27 cellular contexts compared by ENCODE assay signal in the genomic region with DNA sequence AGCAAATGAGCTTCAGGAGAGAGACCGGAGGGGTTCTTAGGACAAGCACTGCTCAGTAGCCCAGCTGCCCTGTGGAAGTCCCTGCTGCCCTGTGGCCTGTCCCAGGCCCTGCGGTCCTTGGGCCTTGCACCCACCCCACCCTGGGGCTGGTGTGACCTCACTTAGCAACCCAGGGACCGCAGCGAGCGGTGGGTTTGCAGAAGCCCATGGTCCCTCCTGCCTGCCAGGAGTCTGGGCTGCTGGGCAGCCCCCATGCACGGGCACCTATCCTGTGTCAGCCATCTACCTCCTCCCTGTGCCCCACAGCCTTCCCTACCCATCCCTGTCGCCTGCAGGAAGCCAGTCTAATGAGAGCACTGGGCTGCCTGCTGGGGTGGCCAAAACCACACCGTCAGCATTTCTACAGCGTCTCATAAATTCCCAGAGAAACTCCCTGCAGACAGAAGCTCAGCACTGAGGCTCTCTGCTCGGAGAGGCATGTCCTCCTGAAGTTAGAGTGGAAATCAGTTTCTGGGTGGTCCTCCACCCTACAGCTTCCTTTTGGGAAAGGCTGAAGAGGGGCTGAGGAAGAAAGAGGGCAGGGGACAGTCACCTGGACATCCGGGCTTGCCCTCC.
DNase-seq lines count a peak whose midpoint lies in the region; ATAC-seq, FAIRE-seq and TF ChIP-seq lines count a peak whose summit lies in the region.
"Had no signal": no experiment of that assay in that cellular context is flagged by ENCODE, and none has a peak within 500 bp of the region (broad histone marks: within the 10 kb centered on the region; RNA-seq: fewer than 3 reads in every experiment).

No MANE protein-coding gene starts in this region.

- POLR2A ChIA-PET in WTC11 (lab: Charles Lee): no interaction called here

- no peaks in the 10 kb centered on the region for H3K4me1 ChIP-seq in kidney (ENCODE audit: control insufficient read depth in 1 of 2, insufficient read depth in 1 of 2, low read depth in 1 of 2, low read length in 2 of 2)
- H3K4me1 ChIP-seq in upper lobe of left lung: no peaks in the 10 kb centered on the region
- H3K4me1 ChIP-seq: Peyer's patch had no signal

- intact Hi-C loops in kidney (cut with DNase I): no loop called here

- TF ChIP-seq POLR2A in upper lobe of left lung (IDR thresholded peaks at IDR 0.05): no peak

- H3K27ac Mint-ChIP-seq in WTC11 (no peak overlapping the region), osteocyte (ENCODE audit: unreplicated experiment) (no peak overlapping the region), immature natural killer cell (no peak overlapping the region)
- H3K27ac Mint-ChIP-seq: activated B cell treated with CpG ODN at 0.5 μM for 24 hours; activated naive CD4-positive, alpha-beta T cell treated with anti-CD3 and anti-CD28 coated beads, Interleukin-2, amount 10 ng/mL, durations not matched to agents 7 days and 5 days; activated T-cell treated with anti-CD3 and anti-CD28 coated beads, Interleukin-2, amount 50 U/mL, for 24 hours; CD4-positive, alpha-beta memory T cell; stimulated activated effector memory CD8-positive, alpha-beta T cell treated with anti-CD3 and anti-CD28 coated beads, Interleukin-12 subunit alpha, Interleukin-12 subunit beta, amount 100 ng/mL, for 72 hours had no signal

- WGBS in upper lobe of left lung, 2 donors: 73 to 83% methylated on average over 7 to 11 of the region's 11 CpGs

- FAIRE-seq in kidney (lab: Jason Lieb, UNC): no peak
- FAIRE-seq: HTR-8/SVneo had no signal

- no peaks in the 10 kb centered on the region for H3K27me3 Mint-ChIP-seq in WTC11 (ENCODE audit: low read depth)
- H3K27me3 Mint-ChIP-seq in osteocyte (ENCODE audit: unreplicated experiment): no peaks in the 10 kb centered on the region
- peaks cover 2 to 4% (median 3%) of the 10 kb centered on the region in 3 donors for H3K27me3 Mint-ChIP-seq in immature natural killer cell (ENCODE audit: low read depth in 3 of 3)
- H3K27me3 Mint-ChIP-seq: activated B cell treated with CpG ODN at 0.5 μM for 24 hours; activated T-cell treated with anti-CD3 and anti-CD28 coated beads, Interleukin-2, amount 50 U/mL, for 24 hours; central memory CD8-positive, alpha-beta T cell had no signal

- CTCF ChIA-PET in WTC11 (lab: Charles Lee): no interaction called here

- H3K9ac ChIP-seq in kidney (ENCODE audit: low read length in 2 of 2): no peak overlapping the region

- no peaks in the 10 kb centered on the region for H3K27me3 ChIP-seq in upper lobe of left lung
- H3K27me3 ChIP-seq: Peyer's patch had no signal

- H3K4me3 ChIP-seq in AG10803 (ENCODE audit: low read length) (no peak overlapping the region), kidney (ENCODE audit: low read length in 2 of 2) (no peak overlapping the region), upper lobe of left lung (no peak overlapping the region)
- H3K4me3 ChIP-seq: left ventricle myocardium inferior, Peyer's patch, thoracic aorta had no signal

- no peaks in the 10 kb centered on the region for H3K36me3 ChIP-seq in kidney (ENCODE audit: control insufficient read depth in 1 of 2, insufficient read depth in 2 of 2, low read length in 2 of 2)
- H3K36me3 ChIP-seq in upper lobe of left lung: no peaks in the 10 kb centered on the region
- H3K36me3 ChIP-seq: left ventricle myocardium inferior, Peyer's patch, thoracic aorta had no signal

- H3K27ac ChIP-seq in kidney (ENCODE audit: low read depth in 2 of 2, low read length in 2 of 2): no peak overlapping the region
- no peak overlapping the region for H3K27ac ChIP-seq in upper lobe of left lung
- H3K27ac ChIP-seq: left ventricle myocardium inferior, Peyer's patch, thoracic aorta had no signal

- H3K4me1 Mint-ChIP-seq in WTC11: peaks cover 18% of the 10 kb centered on the region
- H3K4me1 Mint-ChIP-seq in osteocyte (ENCODE audit: unreplicated experiment): peaks cover 22% of the 10 kb centered on the region
- no peaks in the 10 kb centered on the region for H3K4me1 Mint-ChIP-seq in immature natural killer cell
- H3K4me1 Mint-ChIP-seq: activated B cell treated with CpG ODN at 0.5 μM for 24 hours; activated naive CD4-positive, alpha-beta T cell treated with anti-CD3 and anti-CD28 coated beads, Interleukin-2, amount 10 ng/mL, durations not matched to agents 7 days and 5 days; CD4-positive, alpha-beta memory T cell; central memory CD8-positive, alpha-beta T cell; stimulated activated effector memory CD8-positive, alpha-beta T cell treated with anti-CD3 and anti-CD28 coated beads, Interleukin-12 subunit alpha, Interleukin-12 subunit beta, amount 100 ng/mL, for 72 hours had no signal

- DNase-seq in AG10803 (ENCODE audit: low read depth) (peak; percentile 26), WTC11 (ENCODE audit: low spot score) (no peak), kidney (peak; percentile 61), osteocyte (ENCODE audit: extremely low spot score, unreplicated experiment) (peak; percentile 72), immature natural killer cell (no peak), upper lobe of left lung (no peak)
- DNase-seq: activated B cell treated with CpG ODN at 0.5 μM for 24 hours; activated CD4-positive, alpha-beta T cell treated with anti-CD3 and anti-CD28 coated beads, Interleukin-2, amount 50 U/mL, for 48 hours; activated naive CD4-positive, alpha-beta T cell treated with anti-CD3 and anti-CD28 coated beads, Interleukin-2, amount 10 ng/mL, durations not matched to agents 7 days and 5 days; activated T-cell treated with anti-CD3 and anti-CD28 coated beads, Interleukin-2, amount 50 U/mL, for 24 hours; aorta; CD4-positive, alpha-beta memory T cell; effector CD4-positive, alpha-beta T cell; GDM1; H7; left ventricle myocardium inferior; NCI-H1092 treated with DMSO at 0.1 percent for 48 hours; NCI-H2081 treated with DMSO at 0.1 percent for 48 hours; occipital lobe had no signal

- ATAC-seq in WTC11 (peak; percentile 49; the same call in 1 of the 2 replicates), GM21717 (IDR thresholded peaks at IDR 0.05; ENCODE audit: unreplicated experiment) (no peak), upper lobe of left lung (ENCODE audit: low FRiP score in 2 of 2) (no peak), HG03196 (IDR thresholded peaks at IDR 0.05; ENCODE audit: unreplicated experiment) (no peak)
- ATAC-seq: esophagus mucosa; stimulated activated effector memory CD8-positive, alpha-beta T cell treated with anti-CD3 and anti-CD28 coated beads, Interleukin-12 subunit alpha, Interleukin-12 subunit beta, amount 100 ng/mL, for 72 hours had no signal

- no peaks in the 10 kb centered on the region for H3K36me3 Mint-ChIP-seq in WTC11
- no peaks in the 10 kb centered on the region for H3K36me3 Mint-ChIP-seq in osteocyte (ENCODE audit: unreplicated experiment)
- no peaks in the 10 kb centered on the region for H3K36me3 Mint-ChIP-seq in immature natural killer cell
- H3K36me3 Mint-ChIP-seq: activated naive CD4-positive, alpha-beta T cell treated with anti-CD3 and anti-CD28 coated beads, Interleukin-2, amount 10 ng/mL, durations not matched to agents 7 days and 5 days; CD4-positive, alpha-beta memory T cell; stimulated activated effector memory CD8-positive, alpha-beta T cell treated with anti-CD3 and anti-CD28 coated beads, Interleukin-12 subunit alpha, Interleukin-12 subunit beta, amount 100 ng/mL, for 72 hours had no signal

- peaks cover 16% of the 10 kb centered on the region for H3K9me3 Mint-ChIP-seq in WTC11
- H3K9me3 Mint-ChIP-seq in osteocyte (ENCODE audit: unreplicated experiment): peaks cover 4% of the 10 kb centered on the region
- H3K9me3 Mint-ChIP-seq in immature natural killer cell: no peaks in the 10 kb centered on the region
- H3K9me3 Mint-ChIP-seq: activated B cell treated with CpG ODN at 0.5 μM for 24 hours; activated naive CD4-positive, alpha-beta T cell treated with anti-CD3 and anti-CD28 coated beads, Interleukin-2, amount 10 ng/mL, durations not matched to agents 7 days and 5 days; activated T-cell treated with anti-CD3 and anti-CD28 coated beads, Interleukin-2, amount 50 U/mL, for 24 hours; central memory CD8-positive, alpha-beta T cell; stimulated activated effector memory CD8-positive, alpha-beta T cell treated with anti-CD3 and anti-CD28 coated beads, Interleukin-12 subunit alpha, Interleukin-12 subunit beta, amount 100 ng/mL, for 72 hours had no signal

- TF ChIP-seq EP300 in upper lobe of left lung (IDR thresholded peaks at IDR 0.05): no peak

- TF ChIP-seq CTCF in AG10803 (conservative IDR thresholded peaks at IDR 0.05; ENCODE audit: low read length) (no peak), WTC11 (IDR thresholded peaks at IDR 0.05) (no peak), kidney (IDR thresholded peaks at IDR 0.05; ENCODE audit: borderline replicate concordance, extremely low read depth, insufficient read depth) (no peak), osteocyte (IDR thresholded peaks at IDR 0.05) (no peak), upper lobe of left lung (IDR thresholded peaks at IDR 0.05) (no peak)

- H3K9me3 ChIP-seq in kidney (ENCODE audit: control insufficient read depth in 1 of 2, low read length in 2 of 2) (no peaks in the 10 kb centered on the region), upper lobe of left lung (no peaks in the 10 kb centered on the region)
- H3K9me3 ChIP-seq: left ventricle myocardium inferior, Peyer's patch, thoracic aorta had no signal

- H3K4me3 Mint-ChIP-seq in WTC11 (no peak overlapping the region), osteocyte (ENCODE audit: unreplicated experiment) (no peak overlapping the region), immature natural killer cell (no peak overlapping the region)
- H3K4me3 Mint-ChIP-seq: activated B cell treated with CpG ODN at 0.5 μM for 24 hours; activated naive CD4-positive, alpha-beta T cell treated with anti-CD3 and anti-CD28 coated beads, Interleukin-2, amount 10 ng/mL, durations not matched to agents 7 days and 5 days; activated T-cell treated with anti-CD3 and anti-CD28 coated beads, Interleukin-2, amount 50 U/mL, for 24 hours; CD4-positive, alpha-beta memory T cell; central memory CD8-positive, alpha-beta T cell; stimulated activated effector memory CD8-positive, alpha-beta T cell treated with anti-CD3 and anti-CD28 coated beads, Interleukin-12 subunit alpha, Interleukin-12 subunit beta, amount 100 ng/mL, for 72 hours had no signal

TF ChIP-seq in WTC11, 78 proteins besides CTCF, POLR2A, EP300 and RAD21:
- no peak for TF ChIP-seq GABPB1 (CRISPR knock-in tag; IDR thresholded peaks at IDR 0.05)
- no peak for TF ChIP-seq FOXJ3 (CRISPR knock-in tag; IDR thresholded peaks at IDR 0.05; ENCODE audit: borderline replicate concordance)

Comparison
In these comparisons a context has a peak if more than half of its experiments do, and no peak if none do; other contexts are left out.
1. DNase-seq: peak in AG10803 (single experiment), kidney (single experiment) and osteocyte (single experiment); none in WTC11 (single experiment), immature natural killer cell (0 of 3) and upper lobe of left lung (0 of 2).